1 cellular context compared by ENCODE assay signal in genomic region chr12:113244015-113244983, GRCh38.
TF ChIP-seq lines count a peak whose summit lies in the region.

No MANE protein-coding gene starts in this region.

TF ChIP-seq in H1, 55 proteins besides CTCF, POLR2A, EP300 and RAD21:
- TF ChIP-seq BCL11A (IDR thresholded peaks at IDR 0.05; ENCODE audit: low read depth in 2 of 2, low read length in 2 of 2) (no peak), TAF7 (optimal IDR thresholded peaks at IDR 0.05; ENCODE audit: borderline replicate concordance, low read depth, low read length) (no peak), NANOG (IDR thresholded peaks at IDR 0.05; ENCODE audit: insufficient read depth, low read depth, low read length, poor library complexity, severe bottlenecking) (no peak), SP2 (IDR thresholded peaks at IDR 0.05; ENCODE audit: low read length) (no peak), TCF12 (IDR thresholded peaks at IDR 0.05; ENCODE audit: low read depth, low read length) (no peak), SUZ12 (IDR thresholded peaks at IDR 0.05; ENCODE audit: low read length) (no peak), CTBP2 (IDR thresholded peaks at IDR 0.05; ENCODE audit: borderline replicate concordance, insufficient read depth, insufficient read length, low read length) (no peak), NRF1 (IDR thresholded peaks at IDR 0.05; ENCODE audit: low read depth, low read length) (no peak), HDAC2 (IDR thresholded peaks at IDR 0.05; ENCODE audit: borderline replicate concordance in 1 of 2, low read depth in 2 of 2, low read length in 2 of 2) (no peak)
